8 cellular contexts compared by ENCODE assay signal in genomic region chr20:13995841-13996240, GRCh38. TPM values are rescaled to one million over a fixed set of nuclear protein-coding genes. Genes with fewer than 3 reads are reported as not detected.
DNase-seq lines count a peak whose midpoint lies in the region; ATAC-seq and TF ChIP-seq lines count a peak whose summit lies in the region.

No MANE protein-coding gene starts in this region.

- H3K27me3 ChIP-seq in skeletal muscle satellite cell (ENCODE audit: control insufficient read depth, insufficient read depth, low read length): no peaks in the 10 kb centered on the region

- TF ChIP-seq CTCF in astrocyte of the spinal cord (IDR thresholded peaks at IDR 0.05; ENCODE audit: low read depth, low read length): no peak

- H3K4me1 ChIP-seq in skeletal muscle satellite cell (ENCODE audit: control insufficient read depth, insufficient read depth, low read length): peaks cover 9% of the 10 kb centered on the region

- H3K4me3 ChIP-seq in astrocyte of the spinal cord (ENCODE audit: low read depth, low read length): peak overlapping the region; percentile 60
- H3K4me3 ChIP-seq in skeletal muscle satellite cell (ENCODE audit: low read length): peak overlapping the region; percentile 97

- in situ Hi-C loops in astrocyte of the spinal cord (cut with HindIII; ENCODE audit: low sequenced_read_pairs): no loop called here

- peak overlapping the region; percentile 97 for H3K4me2 ChIP-seq in skeletal muscle satellite cell (ENCODE audit: low read length)

- H3K36me3 ChIP-seq in skeletal muscle satellite cell (ENCODE audit: insufficient read depth, low read length): no peaks in the 10 kb centered on the region

- no peaks in the 10 kb centered on the region for H3K9me3 ChIP-seq in skeletal muscle satellite cell (replicated peaks; ENCODE audit: low read length)

- ATAC-seq in GM21360 (IDR thresholded peaks at IDR 0.05; ENCODE audit: unreplicated experiment) (no peak), HG03565 (IDR thresholded peaks at IDR 0.05; ENCODE audit: unreplicated experiment) (no peak)

- H3K9ac ChIP-seq in skeletal muscle satellite cell (ENCODE audit: low read depth, low read length): no peak overlapping the region

- DNase-seq in DMS53 treated with DMSO at 0.1 percent for 48 hours (lab: John Stamatoyannopoulos, UW; ENCODE audit: unreplicated experiment): peak; percentile 68
- DNase-seq in NCI-H1417 treated with DMSO at 0.1 percent for 48 hours (lab: John Stamatoyannopoulos, UW): peak; percentile 3
- DNase-seq in astrocyte of the spinal cord (ENCODE audit: low read depth, low spot score): peak; percentile 3
- DNase-seq in iPS-NIHi7 (ENCODE audit: extremely low spot score): peak; percentile 52
- no peak for DNase-seq in stimulated activated CD4-positive, alpha-beta T cell treated with anti-CD3 and anti-CD28 coated beads, Interleukin-12 subunit alpha, Interleukin-12 subunit beta, amount 100 ng/mL, for 4 hours

RNA-seq across cellular contexts. Expression of gene MACROD2, which starts 0.5 kb away (rescaled TPM):
- total RNA-seq in skeletal muscle satellite cell (2012; rRNA removed): 0.44 TPM in 1 of 2 replicates, not detected in the other

RNA-seq across cellular contexts. Expression of gene SEL1L2, which starts 5.4 kb away (rescaled TPM):
- total RNA-seq in skeletal muscle satellite cell (2012; rRNA removed): not detected in 2 replicates
